8 cellular contexts compared by ENCODE assay signal in genomic region chr3:123552095-123552714, GRCh38. TPM values are rescaled to one million over a fixed set of nuclear protein-coding genes. Genes with fewer than 3 reads are reported as not detected.
DNase-seq lines count a peak whose midpoint lies in the region; ATAC-seq and TF ChIP-seq lines count a peak whose summit lies in the region.

No MANE protein-coding gene starts in this region.

- peaks cover 20% of the 10 kb centered on the region for H3K4me1 Mint-ChIP-seq in osteocyte (ENCODE audit: unreplicated experiment)

- H3K9me3 ChIP-seq in body of pancreas, result no peaks in the 10 kb centered on the region

- DNase-seq in DMS 273 (lab: John Stamatoyannopoulos, UW; ENCODE audit: unreplicated experiment) (peak; percentile 56), DMS 273 treated with DMSO at 0.1 percent for 48 hours (lab: John Stamatoyannopoulos, UW) (no peak), NCI-H146 (lab: John Stamatoyannopoulos, UW) (peak; percentile 12), body of pancreas (no peak), osteocyte (ENCODE audit: extremely low spot score, unreplicated experiment) (no peak), NCI-H510A (lab: John Stamatoyannopoulos, UW) (no peak)

- H3K36me3 ChIP-seq in body of pancreas (replicated peaks in 1 of 2; ENCODE audit: insufficient read depth in 1 of 2, low read depth in 2 of 2), result no peaks in the 10 kb centered on the region

- H3K4me3 ChIP-seq in body of pancreas, result no peak overlapping the region

- no peak for ATAC-seq in body of pancreas
- no peak for ATAC-seq in HG02981 (IDR thresholded peaks at IDR 0.05; ENCODE audit: unreplicated experiment)
- no peak for ATAC-seq in GM18505 (IDR thresholded peaks at IDR 0.05; ENCODE audit: unreplicated experiment)

- intact Hi-C loops in body of pancreas (cut with DNase I), result no loop called here

- TF ChIP-seq POLR2A in body of pancreas (IDR thresholded peaks at IDR 0.05) (no peak), GM18505 (IDR thresholded peaks at IDR 0.05; ENCODE audit: borderline replicate concordance, extremely low read depth, insufficient read depth, insufficient read length) (no peak)

- H3K4me3 Mint-ChIP-seq in osteocyte (ENCODE audit: unreplicated experiment), result no peak overlapping the region

- H3K27ac Mint-ChIP-seq in osteocyte (ENCODE audit: unreplicated experiment), result no peak overlapping the region

- peaks cover 34% of the 10 kb centered on the region for H3K9me3 Mint-ChIP-seq in osteocyte (ENCODE audit: unreplicated experiment)

- no peaks in the 10 kb centered on the region for H3K27me3 Mint-ChIP-seq in osteocyte (ENCODE audit: unreplicated experiment)

- 17 to 29% methylated on average over 2 of the region's 2 CpGs for WGBS in body of pancreas, 2 donors

- no peak overlapping the region for H3K27ac ChIP-seq in body of pancreas

- no peaks in the 10 kb centered on the region for H3K27me3 ChIP-seq in body of pancreas

- no peaks in the 10 kb centered on the region for H3K4me1 ChIP-seq in body of pancreas

- TF ChIP-seq CTCF in body of pancreas (IDR thresholded peaks at IDR 0.05) (peak in 5 of 7 experiments; percentile 14 to 38 (median 24)), osteocyte (IDR thresholded peaks at IDR 0.05) (peak; percentile 47)

- peaks cover 62% of the 10 kb centered on the region for H3K36me3 Mint-ChIP-seq in osteocyte (ENCODE audit: unreplicated experiment)

RNA-seq across cellular contexts. Expression of gene HACD2, which starts 32.6 kb away (rescaled TPM):
- total RNA-seq in body of pancreas (10 to 100 TPM; 13.2 to 16.3 TPM), osteocyte (63.8 and 69.4 TPM in 2 replicates)

Comparison
In these comparisons a context has a peak if more than half of its experiments do, and no peak if none do; other contexts are left out.
1. DNase-seq: peak in DMS 273 (single experiment) and NCI-H146 (single experiment); none in DMS 273 treated with DMSO at 0.1 percent for 48 hours (single experiment), body of pancreas (0 of 4), osteocyte (single experiment) and NCI-H510A (single experiment).